12 cellular contexts compared by ENCODE assay signal in genomic region chr2:78940998-78941397, GRCh38.
"Had no signal": no experiment of that assay in that cellular context is flagged by ENCODE, and none has a peak within 500 bp of the region (broad histone marks: within the 10 kb centered on the region; RNA-seq: fewer than 3 reads in every experiment).

No MANE protein-coding gene starts in this region.

- DNase-seq: activated CD4-positive, alpha-beta T cell treated with anti-CD3 and anti-CD28 coated beads, Interleukin-2, amount 10 ng/mL, durations not matched to agents 7 days and 5 days; activated CD8-positive, alpha-beta memory T cell treated with anti-CD3 and anti-CD28 coated beads for 24 hours; activated naive CD8-positive, alpha-beta T cell treated with anti-CD3 and anti-CD28 coated beads, Interleukin-2, amount 50 U/mL, for 24 hours; hippocampal formation; SW 1271; tibial artery; uterus had no signal

- H3K27ac Mint-ChIP-seq: activated CD4-positive, alpha-beta T cell treated with anti-CD3 and anti-CD28 coated beads, Interleukin-2, amount 10 ng/mL, durations not matched to agents 7 days and 5 days; activated naive CD8-positive, alpha-beta T cell treated with anti-CD3 and anti-CD28 coated beads, Interleukin-2, amount 50 U/mL, for 24 hours; mesothelial cell of epicardium; stimulated activated effector memory CD8-positive, alpha-beta T cell treated with anti-CD3 and anti-CD28 coated beads, Interleukin-12 subunit alpha, Interleukin-12 subunit beta, amount 100 ng/mL, for 72 hours; T-helper 2 cell treated with Interferon-gamma antibody and Interleukin-4, amounts not matched to agents 5 μg/mL and 100 μg/mL, for 36 hours had no signal

- H3K36me3 ChIP-seq: ascending aorta, breast epithelium, tibial artery, uterus had no signal

- H3K4me1 ChIP-seq: ascending aorta, breast epithelium, tibial artery, uterus had no signal

- H3K27ac ChIP-seq: ascending aorta, breast epithelium, tibial artery, uterus had no signal

- ATAC-seq: activated naive CD8-positive, alpha-beta T cell treated with anti-CD3 and anti-CD28 coated beads, Interleukin-2, amount 50 U/mL, for 24 hours; stimulated activated effector memory CD8-positive, alpha-beta T cell treated with anti-CD3 and anti-CD28 coated beads, Interleukin-12 subunit alpha, Interleukin-12 subunit beta, amount 100 ng/mL, for 72 hours had no signal

- H3K9me3 ChIP-seq: ascending aorta, breast epithelium, tibial artery, uterus had no signal

- H3K27me3 ChIP-seq: ascending aorta, breast epithelium, tibial artery, uterus had no signal

- H3K36me3 Mint-ChIP-seq: mesothelial cell of epicardium; stimulated activated effector memory CD8-positive, alpha-beta T cell treated with anti-CD3 and anti-CD28 coated beads, Interleukin-12 subunit alpha, Interleukin-12 subunit beta, amount 100 ng/mL, for 72 hours had no signal

- H3K9me3 Mint-ChIP-seq: mesothelial cell of epicardium had no signal

- H3K27me3 Mint-ChIP-seq: activated CD4-positive, alpha-beta T cell treated with anti-CD3 and anti-CD28 coated beads, Interleukin-2, amount 10 ng/mL, durations not matched to agents 7 days and 5 days; activated naive CD8-positive, alpha-beta T cell treated with anti-CD3 and anti-CD28 coated beads, Interleukin-2, amount 50 U/mL, for 24 hours had no signal

- H3K4me3 Mint-ChIP-seq: activated CD4-positive, alpha-beta T cell treated with anti-CD3 and anti-CD28 coated beads, Interleukin-2, amount 10 ng/mL, durations not matched to agents 7 days and 5 days; activated naive CD8-positive, alpha-beta T cell treated with anti-CD3 and anti-CD28 coated beads, Interleukin-2, amount 50 U/mL, for 24 hours; mesothelial cell of epicardium; stimulated activated effector memory CD8-positive, alpha-beta T cell treated with anti-CD3 and anti-CD28 coated beads, Interleukin-12 subunit alpha, Interleukin-12 subunit beta, amount 100 ng/mL, for 72 hours; T-helper 2 cell treated with Interferon-gamma antibody and Interleukin-4, amounts not matched to agents 5 μg/mL and 100 μg/mL, for 36 hours had no signal

- H3K4me3 ChIP-seq: ascending aorta, breast epithelium, tibial artery, uterus had no signal

- H3K4me1 Mint-ChIP-seq: activated CD4-positive, alpha-beta T cell treated with anti-CD3 and anti-CD28 coated beads, Interleukin-2, amount 10 ng/mL, durations not matched to agents 7 days and 5 days; activated naive CD8-positive, alpha-beta T cell treated with anti-CD3 and anti-CD28 coated beads, Interleukin-2, amount 50 U/mL, for 24 hours; mesothelial cell of epicardium; stimulated activated effector memory CD8-positive, alpha-beta T cell treated with anti-CD3 and anti-CD28 coated beads, Interleukin-12 subunit alpha, Interleukin-12 subunit beta, amount 100 ng/mL, for 72 hours had no signal
